Comparison of ENCODE assay signal across 7 cellular contexts in genomic region chr3:184874709-184875644, GRCh38.
DNase-seq lines count a peak whose midpoint lies in the region; ATAC-seq and TF ChIP-seq lines count a peak whose summit lies in the region.

No MANE protein-coding gene starts in this region.

- TF ChIP-seq CTCF in HCT116 (IDR thresholded peaks at IDR 0.05 in 2 of 3, conservative IDR thresholded peaks at IDR 0.05 in 1 of 3; ENCODE audit: borderline replicate concordance in 1 of 3, insufficient read depth in 1 of 3, low read depth in 2 of 3, low read length in 2 of 3) (peak; percentile 53 to 73 (median 69)), OCI-LY1 (IDR thresholded peaks at IDR 0.05; ENCODE audit: low read length) (peak; percentile 90)

- H3K9me3 ChIP-seq in HCT116 (ENCODE audit: control insufficient read depth in 1 of 2, insufficient read depth in 1 of 2, low read depth in 1 of 2, low read length in 2 of 2), result no peaks in the 10 kb centered on the region
- no peaks in the 10 kb centered on the region for H3K9me3 ChIP-seq in OCI-LY1 (ENCODE audit: low read length)

- intact Hi-C loops in HCT116 (cut with micrococcal nuclease), result loop anchor here (1.0 to 2.0 kb wide), 5 partner anchors 301 to 433 kb away; no protein-coding TSS in a partner anchor

- no peaks in the 10 kb centered on the region for H3K9me2 ChIP-seq in HCT116 (ENCODE audit: insufficient read depth)
- no peaks in the 10 kb centered on the region for H3K9me2 ChIP-seq in OCI-LY1 (ENCODE audit: low read depth, low read length)

- H3K36me3 ChIP-seq in HCT116 (ENCODE audit: control insufficient read depth in 1 of 2, insufficient read depth in 2 of 2, low read length in 2 of 2) (peaks cover 0 to 2% of the 10 kb centered on the region in 2 experiments; a peak in 3 of 4 replicates), OCI-LY1 (ENCODE audit: insufficient read depth, low read length) (peaks cover 9% of the 10 kb centered on the region; the same call in 1 of the 2 replicates)

- H3K79me2 ChIP-seq in HCT116 (ENCODE audit: insufficient read depth, low read length), result no peaks in the 10 kb centered on the region
- no peaks in the 10 kb centered on the region for H3K79me2 ChIP-seq in OCI-LY1 (ENCODE audit: insufficient read depth, low read length)

- no peak overlapping the region for H2AFZ ChIP-seq in HCT116 (ENCODE audit: low read depth, low read length, poor library complexity, severe bottlenecking)
- H2AFZ ChIP-seq in OCI-LY1 (ENCODE audit: low read length), result no peak overlapping the region

- H3F3A ChIP-seq in OCI-LY1 (ENCODE audit: insufficient read depth, low read length), result no peaks in the 10 kb centered on the region

- RAD21 ChIA-PET in HCT116 (lab: Charles Lee; ENCODE audit: low non-redundant PET in 1 of 2, low total read pairs in 2 of 2, uncharacterized antibody in 2 of 2, unreplicated experiment in 2 of 2), result interaction anchor here in 1 of 2 experiments (0.7 kb wide), 1 partner anchor 67 kb away, joined by 4 read pairs; no protein-coding TSS in a partner anchor

- POLR2A ChIA-PET in HCT116 (lab: Charles Lee), result interaction anchor here (0.7 kb wide), 1 partner anchor 15 kb away, joined by 4 read pairs; no protein-coding TSS in a partner anchor

- no TSS peak for BruUV-seq in HCT116 (replicated peaks; lab: Mats Ljungman, UMichigan)

- H3K9ac ChIP-seq in HCT116 (ENCODE audit: low read length) (no peak overlapping the region), OCI-LY1 (ENCODE audit: low read length) (no peak overlapping the region)

- H4K20me1 ChIP-seq in HCT116 (ENCODE audit: insufficient read depth) (no peaks in the 10 kb centered on the region), OCI-LY1 (ENCODE audit: insufficient read depth, low read length) (no peaks in the 10 kb centered on the region)

- H3K4me2 ChIP-seq in HCT116 (ENCODE audit: low read length), result no peak overlapping the region
- H3K4me2 ChIP-seq in OCI-LY1 (ENCODE audit: low read length), result no peak overlapping the region

- H3K27me3 ChIP-seq in HCT116 (ENCODE audit: insufficient read depth, low read length) (no peaks in the 10 kb centered on the region), OCI-LY1 (ENCODE audit: insufficient read depth, low read length) (no peaks in the 10 kb centered on the region)

- peak; percentile 81 for TF ChIP-seq RAD21 in HCT116 (IDR thresholded peaks at IDR 0.05; ENCODE audit: low read depth)

- TF ChIP-seq POLR2A in HCT116 (IDR thresholded peaks at IDR 0.05; ENCODE audit: borderline replicate concordance, extremely low read depth, insufficient read depth, insufficient read length), result no peak

- H3K4me1 ChIP-seq in HCT116 (ENCODE audit: control insufficient read depth in 1 of 2, insufficient read depth in 2 of 2, low read length in 2 of 2) (no peaks in the 10 kb centered on the region), OCI-LY1 (ENCODE audit: insufficient read depth, low read length, severe bottlenecking) (no peaks in the 10 kb centered on the region)

- ATAC-seq in HCT116, result peak; percentile 62
- no peak for ATAC-seq in HG02981 (IDR thresholded peaks at IDR 0.05; ENCODE audit: unreplicated experiment)

- H3K4me3 ChIP-seq in HCT116 (replicated peaks in 1 of 2; ENCODE audit: low read depth in 1 of 2, low read length in 2 of 2), result no peak overlapping the region
- no peak overlapping the region for H3K4me3 ChIP-seq in OCI-LY1 (ENCODE audit: low read depth, low read length, poor library complexity, severe bottlenecking)

- DNase-seq in DMS53 (lab: John Stamatoyannopoulos, UW) (peak; percentile 56), HCT116 (ENCODE audit: low read depth, low spot score) (peak; percentile 8), dermis blood vessel endothelial cell (peak; percentile 70), mucosa of gallbladder (ENCODE audit: low spot score) (peak; percentile 12), GM19238 (ENCODE audit: insufficient read length, low spot score) (no peak)

- CTCF ChIA-PET in HCT116 (lab: Charles Lee), result interaction anchor here (0.7 to 1.5 kb wide), 10 partner anchors 18 to 433 kb away, joined by 3 to 10 read pairs (median 4); no protein-coding TSS in a partner anchor

- H3K27ac ChIP-seq in HCT116 (ENCODE audit: low read depth, low read length), result no peak overlapping the region
- H3K27ac ChIP-seq in OCI-LY1 (ENCODE audit: low read depth, low read length, poor library complexity, severe bottlenecking), result no peak overlapping the region

TF ChIP-seq in HCT116, 20 proteins besides CTCF, POLR2A, EP300 and RAD21:
- TF ChIP-seq CBX3 (IDR thresholded peaks at IDR 0.05; ENCODE audit: low read depth) (no peak), TCF7L2 (IDR thresholded peaks at IDR 0.05; ENCODE audit: borderline replicate concordance, extremely low read depth, insufficient read depth, insufficient read length) (no peak), EZH2 (IDR thresholded peaks at IDR 0.05) (no peak), ATF3 (IDR thresholded peaks at IDR 0.05) (no peak), SP1 (IDR thresholded peaks at IDR 0.05; ENCODE audit: low read depth) (no peak)
TF ChIP-seq in HCT116: peak in this region for 0.
